27 cellular contexts compared by ENCODE assay signal in genomic region chr4:106002979-106003378, GRCh38.
"Had no signal": no experiment of that assay in that cellular context is flagged by ENCODE, and none has a peak within 500 bp of the region (broad histone marks: within the 10 kb centered on the region; RNA-seq: fewer than 3 reads in every experiment).

No MANE protein-coding gene starts in this region.

- ATAC-seq: activated CD4-positive, CD25-positive, alpha-beta regulatory T cell treated with anti-CD3 and anti-CD28 coated beads, Interleukin-2, amount 50 U/mL, for 24 hours; activated CD8-positive, alpha-beta T cell treated with anti-CD3 and anti-CD28 coated beads for 36 hours; activated T-cell treated with anti-CD3 and anti-CD28 coated beads, Interleukin-2, amount 50 U/mL, for 4 hours; activated T-helper 17 cell treated with anti-CD3 and anti-CD28 coated beads, Interleukin-2, amount 50 U/mL, for 72 hours; effector memory CD8-positive, alpha-beta T cell; gastroesophageal sphincter; T-cell had no signal

- H3K27me3 ChIP-seq: esophagus squamous epithelium, gastroesophageal sphincter had no signal

- H3K36me3 ChIP-seq: esophagus squamous epithelium, gastroesophageal sphincter, WERI-Rb-1 had no signal

- H3K4me1 ChIP-seq: esophagus squamous epithelium, gastroesophageal sphincter had no signal

- H3K27ac ChIP-seq: esophagus squamous epithelium, gastroesophageal sphincter, WERI-Rb-1 had no signal

- H3K9me3 ChIP-seq: esophagus squamous epithelium, gastroesophageal sphincter had no signal

- H3K4me3 ChIP-seq: esophagus squamous epithelium, gastroesophageal sphincter had no signal

- DNase-seq: activated B cell treated with CpG ODN at 0.5 μM for 24 hours; activated CD4-positive, alpha-beta T cell treated with anti-CD3 and anti-CD28 coated beads for 48 hours; activated CD4-positive, alpha-beta T cell treated with anti-CD3 and anti-CD28 coated beads, Interleukin-2, amount 50 U/mL, for 1 hour; activated CD4-positive, alpha-beta T cell treated with anti-CD3 and anti-CD28 coated beads, Interleukin-2, amount 50 U/mL, for 48 hours; activated CD8-positive, alpha-beta memory T cell treated with anti-CD3 and anti-CD28 coated beads for 24 hours; activated CD8-positive, alpha-beta T cell treated with anti-CD3 and anti-CD28 coated beads for 36 hours; activated effector memory CD4-positive, alpha-beta T cell treated with Interleukin-2 at 50 U/mL for 16 hours; activated gamma-delta T cell treated with Interleukin-2 at 50 U/mL for 16 hours; activated naive CD4-positive, alpha-beta T cell treated with anti-CD3 and anti-CD28 coated beads, Interleukin-2, amount 50 U/mL, for 16 hours; activated naive CD4-positive, alpha-beta T cell treated with Interleukin-2 at 50 U/mL for 16 hours; activated T-cell treated with anti-CD3 and anti-CD28 coated beads, Interleukin-2, amount 50 U/mL, for 4 hours; amniotic stem cell; anterior cingulate cortex; caudate nucleus; cortex of kidney; dermis blood vessel endothelial cell; effector CD4-positive, alpha-beta T cell; effector memory CD8-positive, alpha-beta T cell; esophagus squamous epithelium; foreskin melanocyte; SW 1271; T-cell; T-helper 9 cell; WERI-Rb-1 had no signal
